16 cellular contexts compared by ENCODE assay signal in genomic region chr6:13846841-13847240, GRCh38. TPM values are rescaled to one million over a fixed set of nuclear protein-coding genes. Genes with fewer than 3 reads are reported as not detected.
DNase-seq lines count a peak whose midpoint lies in the region; ATAC-seq and TF ChIP-seq lines count a peak whose summit lies in the region.
"Had no signal": no experiment of that assay in that cellular context is flagged by ENCODE, and none has a peak within 500 bp of the region (broad histone marks: within the 10 kb centered on the region; RNA-seq: fewer than 3 reads in every experiment).

No MANE protein-coding gene starts in this region.

- H3K4me3 ChIP-seq in HUES64 (ENCODE audit: low read length) (peak overlapping the region; percentile 17), astrocyte of the spinal cord (ENCODE audit: low read depth, low read length) (no peak overlapping the region)
- H3K4me3 ChIP-seq: lung, Peyer's patch, smooth muscle cell had no signal

- peak; percentile 23 for TF ChIP-seq CTCF in astrocyte of the spinal cord (IDR thresholded peaks at IDR 0.05; ENCODE audit: low read depth, low read length)
- no peak for TF ChIP-seq CTCF in RWPE1 (conservative IDR thresholded peaks at IDR 0.05; ENCODE audit: low read depth)

- H3K9me3 ChIP-seq in HUES64 (ENCODE audit: insufficient read depth, low read depth, low read length), result no peaks in the 10 kb centered on the region
- H3K9me3 ChIP-seq: neutrophil, Peyer's patch had no signal

- no peaks in the 10 kb centered on the region for H3K27me3 ChIP-seq in HUES64 (ENCODE audit: insufficient read depth, low read length)
- H3K27me3 ChIP-seq: Peyer's patch had no signal

- in situ Hi-C loops in astrocyte of the spinal cord (cut with HindIII; ENCODE audit: low sequenced_read_pairs), result no loop called here

- WGBS in HUES64, result 34% methylated on average over 13 of the region's 13 CpGs

- peaks cover 22% of the 10 kb centered on the region for H3K4me1 ChIP-seq in HUES64 (ENCODE audit: insufficient read depth, low read length)
- H3K4me1 ChIP-seq: Peyer's patch had no signal

- DNase-seq in Daoy (ENCODE audit: low read depth) (peak; percentile 18), astrocyte of the spinal cord (ENCODE audit: low read depth, low spot score) (no peak), left kidney (ENCODE audit: low read depth, low spot score) (peak; percentile 44), mesenteric fat pad (ENCODE audit: low spot score) (no peak), C1 segment of cervical spinal cord (lab: John Stamatoyannopoulos, UW) (no peak), RWPE1 (ENCODE audit: low spot score) (no peak)
- DNase-seq: activated CD4-positive, alpha-beta memory T cell treated with anti-CD3 and anti-CD28 coated beads for 36 hours; activated effector memory CD4-positive, alpha-beta T cell treated with Interleukin-2 at 50 U/mL for 16 hours; CD8-positive, alpha-beta memory T cell; NCI-H2081; Peyer's patch had no signal

- H3K36me3 ChIP-seq in HUES64 (ENCODE audit: insufficient read depth, low read length), result no peaks in the 10 kb centered on the region
- H3K36me3 ChIP-seq: neutrophil, Peyer's patch had no signal

- H3K27ac ChIP-seq in HUES64 (ENCODE audit: low read depth, low read length) (peak overlapping the region; percentile 55; the same call in 1 of the 2 replicates), RWPE1 (no peak overlapping the region)
- H3K27ac ChIP-seq: neutrophil, Peyer's patch had no signal

- POLR2A ChIA-PET in RWPE1 (lab: Yijun Ruan, JAX; ENCODE audit: low non-redundant PET), result no interaction called here

- CTCF ChIA-PET in RWPE1 (lab: Yijun Ruan, JAX), result no interaction called here

- no peak for ATAC-seq in HG03432 (IDR thresholded peaks at IDR 0.05; ENCODE audit: unreplicated experiment)

- H3K9ac ChIP-seq in HUES64 (ENCODE audit: low read depth, low read length), result no peak overlapping the region

RNA-seq across cellular contexts. Expression of gene MCUR1, which starts 32.5 kb away (rescaled TPM):
- total RNA-seq in Daoy (2014; rRNA removed; shearing (Covaris generic)), result 33.0 and 71.1 TPM in 2 replicates
- polyA plus RNA-seq in HUES64 (2013, experiment 1 of 2), result 23.8 TPM
- polyA plus RNA-seq in HUES64 (2013, experiment 2 of 2), result 34.3 TPM
- 28.8 TPM for total RNA-seq in mesenteric fat pad

Comparison
In these comparisons a context has a peak if more than half of its experiments do, and no peak if none do; other contexts are left out.
1. DNase-seq: peak in Daoy (single experiment) and left kidney (single experiment); none in astrocyte of the spinal cord (single experiment), mesenteric fat pad (single experiment), C1 segment of cervical spinal cord (0 of 14) and RWPE1 (single experiment).